ENCODE assay signal across 19 cellular contexts in the genomic region with DNA sequence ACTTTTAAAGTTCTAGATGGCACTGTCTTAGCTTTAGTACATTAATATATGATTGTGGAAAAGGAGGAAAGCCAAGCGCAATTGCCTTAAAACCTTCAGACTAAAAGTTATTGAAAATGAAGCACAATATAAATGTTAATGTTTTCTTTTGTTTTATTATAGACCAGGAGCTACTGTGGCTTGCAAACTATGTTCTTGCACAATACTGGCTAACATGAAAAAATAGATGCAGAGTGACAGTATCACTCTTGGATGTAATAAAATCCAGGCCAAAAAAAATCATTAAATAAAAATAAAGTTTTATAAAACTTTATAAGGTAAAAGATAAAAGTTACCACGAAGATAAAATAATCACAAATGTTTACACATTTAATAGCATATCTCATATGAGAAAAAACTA. TPM values are rescaled to one million over a fixed set of nuclear protein-coding genes. Genes with fewer than 3 reads are reported as not detected.
DNase-seq lines count a peak whose midpoint lies in the region; ATAC-seq, FAIRE-seq and TF ChIP-seq lines count a peak whose summit lies in the region.
"Had no signal": no experiment of that assay in that cellular context is flagged by ENCODE, and none has a peak within 500 bp of the region (broad histone marks: within the 10 kb centered on the region; RNA-seq: fewer than 3 reads in every experiment).

No MANE protein-coding gene starts in this region.

- no peak overlapping the region for H3K18ac ChIP-seq in IMR-90 (ENCODE audit: low read depth, low read length)

- H2BK120ac ChIP-seq in IMR-90 (ENCODE audit: low read depth, low read length): no peak overlapping the region

- H3K27me3 ChIP-seq in IMR-90 (ENCODE audit: control insufficient read depth, insufficient read depth, low read length) (no peaks in the 10 kb centered on the region), gastrocnemius medialis (no peaks in the 10 kb centered on the region)
- H3K27me3 ChIP-seq: BE2C had no signal

- H4K91ac ChIP-seq in IMR-90 (ENCODE audit: insufficient read depth, low read depth, low read length): no peak overlapping the region

- TF ChIP-seq POLR2A in IMR-90 (IDR thresholded peaks at IDR 0.05; ENCODE audit: low read depth, low read length): no peak
- TF ChIP-seq POLR2A in gastrocnemius medialis (IDR thresholded peaks at IDR 0.05): no peak

- no peak overlapping the region for H3K56ac ChIP-seq in IMR-90 (ENCODE audit: extremely low read depth, insufficient read depth, low read length)

- no peak overlapping the region for H3K4ac ChIP-seq in IMR-90 (ENCODE audit: low read depth, low read length)

- no peaks in the 10 kb centered on the region; the same call in 1 of the 2 replicates for H3K9me1 ChIP-seq in IMR-90 (ENCODE audit: insufficient read depth, low read length)

- TF ChIP-seq CTCF in IMR-90 (conservative IDR thresholded peaks at IDR 0.05; ENCODE audit: low read depth, low read length): no peak
- no peak for TF ChIP-seq CTCF in gastrocnemius medialis (IDR thresholded peaks at IDR 0.05 in 4 of 5, conservative IDR thresholded peaks at IDR 0.05 in 1 of 5)
- no peak for TF ChIP-seq CTCF in omental fat pad (IDR thresholded peaks at IDR 0.05)

- H2AK9ac ChIP-seq in IMR-90 (replicated peaks; ENCODE audit: low read depth, low read length, poor library complexity): no peak overlapping the region

- peaks cover 12 to 22% of the 10 kb centered on the region in 2 experiments for H3K79me1 ChIP-seq in IMR-90 (ENCODE audit: low read depth in 1 of 2, low read length in 2 of 2)

- in situ Hi-C loops in IMR-90 (cut with MboI; ENCODE audit: low sequenced_read_pairs) (no loop called here), gastrocnemius medialis (cut with MboI; ENCODE audit: low sequenced_read_pairs in 4 of 4) (loop anchor here in 1 of 4 donors (25.0 kb wide), 1 partner anchor 242 kb away; no protein-coding TSS in a partner anchor)

- no CpG with 5 or more reads among the region's 2 CpGs for WGBS in IMR-90 (ENCODE audit: extremely low coverage in 2 of 2, insufficient read length in 1 of 2), 2 experiments

- H3K9ac ChIP-seq in IMR-90 (ENCODE audit: low read depth, low read length): no peak overlapping the region

- H2AFZ ChIP-seq in IMR-90 (replicated peaks; ENCODE audit: low read length, poor library complexity): no peak overlapping the region

- H3K14ac ChIP-seq in IMR-90 (replicated peaks; ENCODE audit: low read depth, low read length): no peak overlapping the region

- H3K36me3 ChIP-seq in IMR-90 (ENCODE audit: control insufficient read depth, insufficient read depth, low read length) (no peaks in the 10 kb centered on the region), gastrocnemius medialis (no peaks in the 10 kb centered on the region)
- H3K36me3 ChIP-seq: BE2C had no signal

- H3K23ac ChIP-seq in IMR-90 (ENCODE audit: low read depth, low read length): no peak overlapping the region

- peak; percentile 19 for DNase-seq in GM03348 (ENCODE audit: low spot score)
- no peak for DNase-seq in IMR-90
- DNase-seq in frontal cortex (ENCODE audit: low spot score in 2 of 2): no peak
- no peak for DNase-seq in gastrocnemius medialis
- DNase-seq in omental fat pad (ENCODE audit: low spot score): no peak
- no peak for DNase-seq in effector CD4-positive, alpha-beta T cell
- DNase-seq: BE2C; CD4-positive, alpha-beta memory T cell; COR-L47; DMS153; DMS79 treated with DMSO at 0.1 percent for 48 hours; GDM1; GOT3; H9 had no signal

- H3K9me3 ChIP-seq in IMR-90 (ENCODE audit: control insufficient read depth, insufficient read depth, low read length) (no peaks in the 10 kb centered on the region; the same call in 1 of the 2 replicates), gastrocnemius medialis (no peaks in the 10 kb centered on the region)
- H3K9me3 ChIP-seq: BE2C had no signal

- POLR2A ChIA-PET in IMR-90 (lab: Charles Lee; ENCODE audit: unreplicated experiment): no interaction called here

- ATAC-seq in IMR-90 (ENCODE audit: low read depth) (no peak; the same call in 1 of the 2 replicates), gastrocnemius medialis (peak in 1 of 2 donors; percentile 51), omental fat pad (ENCODE audit: low FRiP score) (no peak), GM21786 (IDR thresholded peaks at IDR 0.05; ENCODE audit: unreplicated experiment) (no peak)
- ATAC-seq: A549 had no signal

- TF ChIP-seq RAD21 in IMR-90 (IDR thresholded peaks at IDR 0.05; ENCODE audit: low read length): no peak

- H2BK20ac ChIP-seq in IMR-90 (ENCODE audit: low read depth, low read length): no peak overlapping the region

- H3K4me2 ChIP-seq in IMR-90 (ENCODE audit: low read depth, low read length): no peak overlapping the region
- H3K4me2 ChIP-seq: A549 had no signal

- no peak overlapping the region for H3K4me3 ChIP-seq in IMR-90 (ENCODE audit: insufficient read depth, low read depth, low read length)
- no peak overlapping the region for H3K4me3 ChIP-seq in gastrocnemius medialis
- H3K4me3 ChIP-seq: A549 had no signal

- H2AK5ac ChIP-seq in IMR-90 (ENCODE audit: low read depth, low read length): no peak overlapping the region

- intact Hi-C loops in IMR-90 (cut with micrococcal nuclease) (no loop called here), gastrocnemius medialis (cut with DNase I; ENCODE audit: low total_unique reads) (no loop called here)

- H4K8ac ChIP-seq in IMR-90 (ENCODE audit: low read depth in 2 of 2, low read length in 2 of 2): no peak overlapping the region

- peaks cover 2% of the 10 kb centered on the region; the same call in 1 of the 2 replicates for H3K4me1 ChIP-seq in IMR-90 (ENCODE audit: control insufficient read depth, insufficient read depth, low read length)
- peaks cover 45 to 51% of the 10 kb centered on the region in 2 donors for H3K4me1 ChIP-seq in gastrocnemius medialis
- H3K4me1 ChIP-seq: A549, BE2C had no signal

- no peak overlapping the region for H4K5ac ChIP-seq in IMR-90 (ENCODE audit: low read depth, low read length)

- no peaks in the 10 kb centered on the region; the same call in 1 of the 2 replicates for H4K20me1 ChIP-seq in IMR-90 (ENCODE audit: insufficient read depth, low read length)

- dilution Hi-C loops in IMR-90 (cut with HindIII; ENCODE audit: low sequenced_read_pairs, unreplicated experiment): no loop called here

- H3K27ac ChIP-seq in IMR-90 (ENCODE audit: insufficient read depth, low read length) (no peak overlapping the region), gastrocnemius medialis (peak overlapping the region; percentile 6 to 72 (median 38))
- H3K27ac ChIP-seq: A549, C4-2B had no signal

- FAIRE-seq in frontal cortex (lab: Jason Lieb, UNC): peak; percentile 8
- FAIRE-seq: A549, D721Med had no signal

- no TSS peak for BruUV-seq in IMR-90 (replicated peaks; lab: Mats Ljungman, UMichigan)

- H2BK15ac ChIP-seq in IMR-90 (ENCODE audit: low read depth, low read length): no peak overlapping the region

- H2BK5ac ChIP-seq in IMR-90 (ENCODE audit: low read depth, low read length, poor library complexity, severe bottlenecking): no peak overlapping the region

- CTCF ChIA-PET in IMR-90 (lab: Yijun Ruan, JAX): no interaction called here

TF ChIP-seq in IMR-90, 13 proteins besides CTCF, POLR2A, EP300 and RAD21:
- TF ChIP-seq CEBPB (IDR thresholded peaks at IDR 0.05; ENCODE audit: low read depth, low read length) (peak; percentile 80), FOS (IDR thresholded peaks at IDR 0.05; ENCODE audit: low read depth, low read length) (no peak)

RNA-seq across cellular contexts. Expression of a gene that starts 18.3 kb away (rescaled TPM):
- total RNA-seq in IMR-90 (2012; rRNA removed) (under 0.01 TPM in 2 replicates), frontal cortex (0.82 TPM), gastrocnemius medialis (100 to 1,000 TPM in 3 of 4 donors, 10 to 100 TPM in 1; 49.6 to 278 (median 202) TPM), omental fat pad (10 to 100 TPM in 1 of 4 donors, 1 to 10 TPM in 3; 3.4 to 41.0 (median 3.8) TPM)
- not detected in 2 replicates for polyA plus RNA-seq in IMR-90 (2012; rRNA removed)
- not detected in 2 replicates for polyA plus RNA-seq in IMR-90 (2012; cell fraction: cytosol; rRNA removed)
- polyA plus RNA-seq in IMR-90 (2012; cell fraction: nucleus; rRNA removed; ENCODE audit: low replicate concordance): not detected in 2 replicates
- total RNA-seq: CD4-positive, alpha-beta memory T cell; H9; HT1080 had no signal
- polyA plus RNA-seq: A549 had no signal
